ENCODE assay signal across 22 cellular contexts in genomic region chr18:42532119-42532518, GRCh38.
"Had no signal": no experiment of that assay in that cellular context is flagged by ENCODE, and none has a peak within 500 bp of the region (broad histone marks: within the 10 kb centered on the region; RNA-seq: fewer than 3 reads in every experiment).

No MANE protein-coding gene starts in this region.

- H3K9me3 ChIP-seq: colonic mucosa, esophagus squamous epithelium, gastrocnemius medialis, heart right ventricle, left lung, lower lobe of right lung had no signal

- H3K9me3 Mint-ChIP-seq: dendritic cell treated with granulocyte-macrophage colony-stimulating factor and Interleukin-4, amounts not matched to agents 40 ng/mL and 50 ng/mL, for 4 days; endodermal cell had no signal

- H3K4me3 ChIP-seq: colonic mucosa, esophagus squamous epithelium, gastrocnemius medialis, heart right ventricle, left lung, lower lobe of right lung had no signal

- H3K36me3 ChIP-seq: colonic mucosa, esophagus squamous epithelium, gastrocnemius medialis, heart right ventricle, left lung, lower lobe of right lung had no signal

- DNase-seq: colonic mucosa; cortex of kidney; effector CD8-positive, alpha-beta T cell; effector memory CD8-positive, alpha-beta T cell; endodermal cell; erythroblast; esophagus squamous epithelium; foreskin fibroblast; foreskin melanocyte; gastrocnemius medialis; glutamatergic neuron; head of caudate nucleus; heart right ventricle; hippocampal formation; left cardiac atrium; left lung; left ventricle myocardium superior; lower lobe of right lung; mesenchymal stem cell; midbrain had no signal

- H3K27ac ChIP-seq: colonic mucosa, epithelial cell of prostate, esophagus squamous epithelium, gastrocnemius medialis, heart right ventricle, left lung, lower lobe of right lung had no signal

- H3K4me3 Mint-ChIP-seq: dendritic cell treated with granulocyte-macrophage colony-stimulating factor and Interleukin-4, amounts not matched to agents 40 ng/mL and 50 ng/mL, for 4 days; effector memory CD8-positive, alpha-beta T cell; endodermal cell had no signal

- H3K27ac Mint-ChIP-seq: dendritic cell treated with granulocyte-macrophage colony-stimulating factor and Interleukin-4, amounts not matched to agents 40 ng/mL and 50 ng/mL, for 4 days; effector memory CD8-positive, alpha-beta T cell; endodermal cell had no signal

- H3K4me1 ChIP-seq: colonic mucosa, esophagus squamous epithelium, gastrocnemius medialis, left lung, lower lobe of right lung had no signal

- H3K27me3 Mint-ChIP-seq: dendritic cell treated with granulocyte-macrophage colony-stimulating factor and Interleukin-4, amounts not matched to agents 40 ng/mL and 50 ng/mL, for 4 days; effector memory CD8-positive, alpha-beta T cell had no signal

- H3K27me3 ChIP-seq: colonic mucosa, esophagus squamous epithelium, gastrocnemius medialis, heart right ventricle, left lung had no signal
